Comparison of ENCODE assay signal across 14 cellular contexts in genomic region chr4:26145212-26145611, GRCh38.
DNase-seq lines count a peak whose midpoint lies in the region; ATAC-seq, FAIRE-seq and TF ChIP-seq lines count a peak whose summit lies in the region.
"Had no signal": no experiment of that assay in that cellular context is flagged by ENCODE, and none has a peak within 500 bp of the region (broad histone marks: within the 10 kb centered on the region; RNA-seq: fewer than 3 reads in every experiment).

No MANE protein-coding gene starts in this region.

- H3K4me1 ChIP-seq in HepG2 (ENCODE audit: insufficient read depth, low read length) (peaks cover 20% of the 10 kb centered on the region), right lobe of liver (no peaks in the 10 kb centered on the region)

- H3K36me3 Mint-ChIP-seq in dendritic cell treated with granulocyte-macrophage colony-stimulating factor and Interleukin-4, amounts not matched to agents 40 ng/mL and 50 ng/mL, for 4 days (ENCODE audit: low read depth): peaks cover 29% of the 10 kb centered on the region
- H3K36me3 Mint-ChIP-seq in activated naive CD4-positive, alpha-beta T cell treated with anti-CD3 and anti-CD28 coated beads, Interleukin-2, amount 10 ng/mL, durations not matched to agents 7 days and 5 days: no peaks in the 10 kb centered on the region
- H3K36me3 Mint-ChIP-seq in chondrocyte (ENCODE audit: low read depth): peaks cover 2% of the 10 kb centered on the region
- H3K36me3 Mint-ChIP-seq: naive thymus-derived CD8-positive, alpha-beta T cell; T-cell; WTC11 had no signal

- CTCF ChIA-PET in HepG2 (lab: Yijun Ruan, JAX; ENCODE audit: low intra/inter-chr PET ratio, low total read pairs): no interaction called here
- CTCF ChIA-PET in activated naive CD4-positive, alpha-beta T cell treated with anti-CD3 and anti-CD28 coated beads, Interleukin-2, amount 10 ng/mL, durations not matched to agents 7 days and 5 days (lab: Charles Lee): no interaction called here

- no peaks in the 10 kb centered on the region for H3K36me3 ChIP-seq in HepG2 (replicated peaks in 1 of 2; ENCODE audit: control insufficient read depth in 1 of 2, insufficient read depth in 2 of 2, low read length in 2 of 2)
- H3K36me3 ChIP-seq in right lobe of liver: no peaks in the 10 kb centered on the region
- H3K36me3 ChIP-seq: BLaER1 treated with 17β-estradiol and CSF1 and Interleukin-3, amounts not matched to agents 10 nM and 100 nM had no signal

- no peak overlapping the region for H3K4me2 ChIP-seq in HepG2 (ENCODE audit: low read depth, low read length)

- no peak for TF ChIP-seq RAD21 in HepG2 (CRISPR knock-in tag; IDR thresholded peaks at IDR 0.05)

- H4K20me1 ChIP-seq in HepG2 (ENCODE audit: insufficient read depth, low read length): no peaks in the 10 kb centered on the region
- H4K20me1 ChIP-seq: BLaER1 treated with 17β-estradiol and CSF1 and Interleukin-3, amounts not matched to agents 10 nM and 100 nM had no signal

- POLR2A ChIA-PET in HepG2 (lab: Yijun Ruan, JAX): no interaction called here

- H3K27ac ChIP-seq in HepG2 (ENCODE audit: extremely low read length, insufficient read depth, low read length) (no peak overlapping the region), right lobe of liver (no peak overlapping the region), caudate nucleus (ENCODE audit: low read depth, low read length) (no peak overlapping the region)

- peaks cover 15% of the 10 kb centered on the region for H3K9me3 Mint-ChIP-seq in dendritic cell treated with granulocyte-macrophage colony-stimulating factor and Interleukin-4, amounts not matched to agents 40 ng/mL and 50 ng/mL, for 4 days
- peaks cover 4% of the 10 kb centered on the region for H3K9me3 Mint-ChIP-seq in activated naive CD4-positive, alpha-beta T cell treated with anti-CD3 and anti-CD28 coated beads, Interleukin-2, amount 10 ng/mL, durations not matched to agents 7 days and 5 days
- H3K9me3 Mint-ChIP-seq in chondrocyte (ENCODE audit: low read depth): no peaks in the 10 kb centered on the region
- H3K9me3 Mint-ChIP-seq: T-cell had no signal

- no peaks in the 10 kb centered on the region for H3K27me3 Mint-ChIP-seq in dendritic cell treated with granulocyte-macrophage colony-stimulating factor and Interleukin-4, amounts not matched to agents 40 ng/mL and 50 ng/mL, for 4 days
- H3K27me3 Mint-ChIP-seq in activated naive CD4-positive, alpha-beta T cell treated with anti-CD3 and anti-CD28 coated beads, Interleukin-2, amount 10 ng/mL, durations not matched to agents 7 days and 5 days: peaks cover 11% of the 10 kb centered on the region
- peaks cover 5% of the 10 kb centered on the region for H3K27me3 Mint-ChIP-seq in chondrocyte (ENCODE audit: low read depth)

- no peak overlapping the region for H2AFZ ChIP-seq in HepG2 (ENCODE audit: low read length)

- TF ChIP-seq POLR2A in HepG2 (IDR thresholded peaks at IDR 0.05; ENCODE audit: insufficient read depth in 1 of 2, low read depth in 2 of 2, low read length in 2 of 2) (no peak), right lobe of liver (IDR thresholded peaks at IDR 0.05) (no peak)

- peaks cover 92% of the 10 kb centered on the region for H3K4me1 Mint-ChIP-seq in dendritic cell treated with granulocyte-macrophage colony-stimulating factor and Interleukin-4, amounts not matched to agents 40 ng/mL and 50 ng/mL, for 4 days (ENCODE audit: low read depth)
- peaks cover 5% of the 10 kb centered on the region for H3K4me1 Mint-ChIP-seq in activated naive CD4-positive, alpha-beta T cell treated with anti-CD3 and anti-CD28 coated beads, Interleukin-2, amount 10 ng/mL, durations not matched to agents 7 days and 5 days
- H3K4me1 Mint-ChIP-seq in chondrocyte (ENCODE audit: low read depth): peaks cover 38% of the 10 kb centered on the region

- peak; percentile 15 for FAIRE-seq in HepG2 (lab: Jason Lieb, UNC)

- H3K4me3 ChIP-seq in HepG2 (replicated peaks in 1 of 3; ENCODE audit: insufficient read depth in 1 of 3, low read depth in 2 of 3, low read length in 3 of 3) (no peak overlapping the region), right lobe of liver (no peak overlapping the region)
- H3K4me3 ChIP-seq: BLaER1 treated with 17β-estradiol and CSF1 and Interleukin-3, amounts not matched to agents 10 nM and 100 nM had no signal

- peak; percentile 51; the same call in 2 of the 3 replicates for ATAC-seq in HepG2
- no peak for ATAC-seq in right lobe of liver
- ATAC-seq: naive thymus-derived CD8-positive, alpha-beta T cell; T-cell; WTC11 had no signal

- H3K27me3 ChIP-seq in HepG2 (ENCODE audit: control insufficient read depth in 1 of 2, insufficient read depth in 2 of 2, low read length in 2 of 2): peaks cover 0 to 5% of the 10 kb centered on the region in 2 experiments; a peak in 1 of 5 replicates
- H3K27me3 ChIP-seq in right lobe of liver: no peaks in the 10 kb centered on the region
- H3K27me3 ChIP-seq: BLaER1 treated with 17β-estradiol and CSF1 and Interleukin-3, amounts not matched to agents 10 nM and 100 nM had no signal

- TF ChIP-seq EP300 in HepG2 (IDR thresholded peaks at IDR 0.05; ENCODE audit: low read depth in 2 of 2, low read length in 2 of 2) (no peak; a peak in 1 of 4 replicates), HepG2 (CRISPR knock-in tag; IDR thresholded peaks at IDR 0.05; ENCODE audit: borderline replicate concordance) (no peak)

- no peaks in the 10 kb centered on the region for H3K79me2 ChIP-seq in HepG2 (ENCODE audit: insufficient read depth, low read length)

- no peak overlapping the region for H3K9ac ChIP-seq in HepG2 (ENCODE audit: insufficient read depth, low read depth, low read length)

- 1% methylated on average over 3 of the region's 3 CpGs for WGBS in HepG2 (ENCODE audit: low lambda C conversion rate)
- 23% methylated on average over 3 of the region's 3 CpGs for WGBS in right lobe of liver (ENCODE audit: insufficient coverage, low coverage, low lambda C conversion rate, missing lambda C conversion rate)

- no peak overlapping the region for H3K4me3 Mint-ChIP-seq in dendritic cell treated with granulocyte-macrophage colony-stimulating factor and Interleukin-4, amounts not matched to agents 40 ng/mL and 50 ng/mL, for 4 days
- no peak overlapping the region for H3K4me3 Mint-ChIP-seq in activated naive CD4-positive, alpha-beta T cell treated with anti-CD3 and anti-CD28 coated beads, Interleukin-2, amount 10 ng/mL, durations not matched to agents 7 days and 5 days
- no peak overlapping the region for H3K4me3 Mint-ChIP-seq in chondrocyte (ENCODE audit: unreplicated experiment)
- H3K4me3 Mint-ChIP-seq: naive thymus-derived CD8-positive, alpha-beta T cell; T-cell; WTC11 had no signal

- in situ Hi-C loops in HepG2 (cut with HindIII; ENCODE audit: extremely low pct_ligation_motif_present, low pct_unique_long_range_greater_than_20kb): no loop called here

- DNase-seq in HepG2 (ENCODE audit: low spot score): peak; percentile 47
- DNase-seq in right lobe of liver: no peak
- peak; percentile 54 for DNase-seq in NCI-H187 treated with DMSO at 0.1 percent for 48 hours (lab: John Stamatoyannopoulos, UW)
- DNase-seq in activated naive CD4-positive, alpha-beta T cell treated with anti-CD3 and anti-CD28 coated beads, Interleukin-2, amount 10 ng/mL, durations not matched to agents 7 days and 5 days: no peak
- DNase-seq in caudate nucleus (lab: John Stamatoyannopoulos, UW): no peak
- no peak for DNase-seq in chondrocyte (ENCODE audit: low spot score)
- DNase-seq: DMS79 treated with DMSO at 0.1 percent for 48 hours; naive thymus-derived CD8-positive, alpha-beta T cell; NCI-H146; NCI-H774; T-cell had no signal

- no TSS peak for BruUV-seq in HepG2 (replicated peaks; lab: Mats Ljungman, UMichigan)

- H3K9me3 ChIP-seq in HepG2 (ENCODE audit: low read length): no peaks in the 10 kb centered on the region
- no peaks in the 10 kb centered on the region for H3K9me3 ChIP-seq in right lobe of liver
- H3K9me3 ChIP-seq: BLaER1 treated with 17β-estradiol and CSF1 and Interleukin-3, amounts not matched to agents 10 nM and 100 nM had no signal

- TF ChIP-seq CTCF in HepG2 (CRISPR knock-in tag; IDR thresholded peaks at IDR 0.05) (no peak), right lobe of liver (IDR thresholded peaks at IDR 0.05) (no peak), chondrocyte (IDR thresholded peaks at IDR 0.05) (no peak)

- intact Hi-C loops in HepG2 (cut with micrococcal nuclease; ENCODE audit: unreplicated experiment): no loop called here
- intact Hi-C loops in right lobe of liver (cut with DNase I): no loop called here
- intact Hi-C loops in dendritic cell treated with granulocyte-macrophage colony-stimulating factor and Interleukin-4, amounts not matched to agents 40 ng/mL and 50 ng/mL, for 4 days (cut with micrococcal nuclease): no loop called here

- H3K27ac Mint-ChIP-seq in dendritic cell treated with granulocyte-macrophage colony-stimulating factor and Interleukin-4, amounts not matched to agents 40 ng/mL and 50 ng/mL, for 4 days: peak overlapping the region; percentile 91
- H3K27ac Mint-ChIP-seq in activated naive CD4-positive, alpha-beta T cell treated with anti-CD3 and anti-CD28 coated beads, Interleukin-2, amount 10 ng/mL, durations not matched to agents 7 days and 5 days: no peak overlapping the region
- no peak overlapping the region for H3K27ac Mint-ChIP-seq in chondrocyte (ENCODE audit: unreplicated experiment)
- H3K27ac Mint-ChIP-seq: naive thymus-derived CD8-positive, alpha-beta T cell; T-cell; WTC11 had no signal

TF ChIP-seq in HepG2, 621 proteins besides CTCF, POLR2A, EP300 and RAD21 (continues in another document):
- TF ChIP-seq ZNF160 (CRISPR knock-in tag; IDR thresholded peaks at IDR 0.05): no peak
- TF ChIP-seq TCF7 (IDR thresholded peaks at IDR 0.05; ENCODE audit: low read depth): peak; percentile 51; the same call in 1 of the 2 replicates
- TF ChIP-seq NFE2 (CRISPR knock-in tag; IDR thresholded peaks at IDR 0.05): no peak
- TF ChIP-seq KDM6A (CRISPR knock-in tag; IDR thresholded peaks at IDR 0.05; ENCODE audit: low read depth): no peak
- no peak for TF ChIP-seq ZNF772 (CRISPR knock-in tag; IDR thresholded peaks at IDR 0.05)
- TF ChIP-seq FOXA3 (CRISPR knock-in tag; IDR thresholded peaks at IDR 0.05): peak; percentile 50
- peak; percentile 58; the same call in 1 of the 2 replicates for TF ChIP-seq SP5 (CRISPR knock-in tag; IDR thresholded peaks at IDR 0.05; ENCODE audit: borderline replicate concordance, low read depth)
- no peak for TF ChIP-seq FOXA1 (IDR thresholded peaks at IDR 0.05)
- peak; percentile 62 for TF ChIP-seq FOXA1 (CRISPR knock-in tag; IDR thresholded peaks at IDR 0.05)
- no peak for TF ChIP-seq PAX8 (CRISPR knock-in tag; IDR thresholded peaks at IDR 0.05; ENCODE audit: borderline replicate concordance)
- 0 out of 2 replicates have a peak, but pooled peaks have one; percentile 10 for TF ChIP-seq MAFF (IDR thresholded peaks at IDR 0.05; ENCODE audit: low read depth, low read length)
- TF ChIP-seq ZNF607 (CRISPR knock-in tag; IDR thresholded peaks at IDR 0.05; ENCODE audit: borderline replicate concordance): no peak
- TF ChIP-seq MAFK (conservative IDR thresholded peaks at IDR 0.05 in 1 of 2, IDR thresholded peaks at IDR 0.05 in 1 of 2; ENCODE audit: low read length in 2 of 2): peak; percentile 18 to 42; a peak in 1 of 4 replicates

Comparison
In these comparisons a context has a peak if more than half of its experiments do, and no peak if none do; other contexts are left out.
1. DNase-seq: peak in HepG2 (single experiment) and NCI-H187 treated with DMSO at 0.1 percent for 48 hours (single experiment); none in right lobe of liver (0 of 3), activated naive CD4-positive, alpha-beta T cell treated with anti-CD3 and anti-CD28 coated beads, Interleukin-2, amount 10 ng/mL, durations not matched to agents 7 days and 5 days (single experiment), caudate nucleus (0 of 61) and chondrocyte (single experiment).